16 cellular contexts compared by ENCODE assay signal in the genomic region with DNA sequence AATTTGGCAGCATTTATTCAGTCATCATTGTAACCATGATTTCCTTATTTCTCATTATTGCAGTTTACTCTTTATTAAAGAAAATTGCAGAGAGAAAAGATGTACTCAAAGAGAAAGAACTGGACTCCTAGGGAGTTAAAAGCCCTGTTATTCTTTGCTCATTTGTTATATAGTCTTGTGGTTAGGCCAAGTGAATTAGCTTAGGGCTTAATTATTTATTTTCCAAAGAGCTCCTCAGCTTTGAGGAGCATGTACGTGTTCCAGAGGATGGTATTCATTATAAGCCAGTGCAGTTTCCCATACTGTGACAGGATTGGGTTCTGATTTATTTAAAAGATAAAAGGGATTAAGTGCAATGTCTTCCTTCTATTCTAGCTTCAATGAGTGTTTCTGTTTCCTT.
"Had no signal": no experiment of that assay in that cellular context is flagged by ENCODE, and none has a peak within 500 bp of the region (broad histone marks: within the 10 kb centered on the region; RNA-seq: fewer than 3 reads in every experiment).

No MANE protein-coding gene starts in this region.

- H3K4me3 ChIP-seq: hepatocyte, skin epidermis, upper lobe of left lung had no signal

- H3K27me3 ChIP-seq: hepatocyte, upper lobe of left lung had no signal

- H3K4me2 ChIP-seq: hepatocyte had no signal

- H2AFZ ChIP-seq: hepatocyte had no signal

- H3K27ac ChIP-seq: hepatocyte, skin epidermis, upper lobe of left lung had no signal

- H3K9me3 ChIP-seq: upper lobe of left lung had no signal

- ATAC-seq: activated CD4-positive, alpha-beta T cell treated with anti-CD3 and anti-CD28 coated beads for 36 hours; activated CD8-positive, alpha-beta memory T cell treated with anti-CD3 and anti-CD28 coated beads, Interleukin-2, amount 10 ng/mL, durations not matched to agents 7 days and 5 days; left lobe of liver; naive thymus-derived CD8-positive, alpha-beta T cell; T-helper 17 cell had no signal

- DNase-seq: activated CD4-positive, alpha-beta memory T cell treated with anti-CD3 and anti-CD28 coated beads for 36 hours; activated CD4-positive, alpha-beta T cell treated with anti-CD3 and anti-CD28 coated beads for 36 hours; activated CD8-positive, alpha-beta memory T cell treated with anti-CD3 and anti-CD28 coated beads, Interleukin-2, amount 10 ng/mL, durations not matched to agents 7 days and 5 days; activated naive CD4-positive, alpha-beta T cell treated with anti-CD3 and anti-CD28 coated beads, Interleukin-2, amount 10 ng/mL, durations not matched to agents 7 days and 5 days; activated T-cell treated with anti-CD3 and anti-CD28 coated beads, Interleukin-2, amount 50 U/mL, for 1 hour; caudate nucleus; erythroblast; mammary epithelial cell; naive thymus-derived CD8-positive, alpha-beta T cell; stimulated activated CD4-positive, alpha-beta T cell treated with anti-CD3 and anti-CD28 coated beads, Interleukin-4, amount 100 ng/mL, for 4 hours; stimulated activated CD8-positive, alpha-beta memory T cell treated with anti-CD3 and anti-CD28 coated beads, Interleukin-4, amount 100 ng/mL, for 48 hours; T-helper 17 cell; upper lobe of left lung had no signal

- H3K79me2 ChIP-seq: hepatocyte had no signal
